Comparison of ENCODE assay signal across 9 cellular contexts in genomic region chr20:2946988-2947961, GRCh38.
A peak's percentile ranks its signal among the peaks of the same experiment; 100 is the strongest.
DNase-seq lines count a peak whose midpoint lies in the region; ATAC-seq and TF ChIP-seq lines count a peak whose summit lies in the region.
"Had no signal": no experiment of that assay in that cellular context is flagged by ENCODE, and none has a peak within 500 bp of the region (broad histone marks: within the 10 kb centered on the region; RNA-seq: fewer than 3 reads in every experiment).

No MANE protein-coding gene starts in this region.

- no peak overlapping the region for H3K9ac ChIP-seq in SK-N-SH

- H2AFZ ChIP-seq in SK-N-SH (ENCODE audit: low read depth): no peak overlapping the region

- no peak overlapping the region for H3K27ac ChIP-seq in SK-N-SH (ENCODE audit: low read depth in 2 of 2, low read length in 1 of 2)
- H3K27ac ChIP-seq: WERI-Rb-1 had no signal

- no peak overlapping the region for H3K4me3 ChIP-seq in SK-N-SH (ENCODE audit: low read depth in 2 of 2, low read length in 1 of 2)

- POLR2A ChIA-PET in SK-N-SH (lab: Yijun Ruan, JAX): no interaction called here

- WGBS in SK-N-SH (ENCODE audit: low lambda C conversion rate): 91% methylated on average over 5 of the region's 5 CpGs

- H3K79me2 ChIP-seq in SK-N-SH (ENCODE audit: insufficient read depth): peaks cover 20% of the 10 kb centered on the region

- no peaks in the 10 kb centered on the region for H3K9me2 ChIP-seq in SK-N-SH

- ATAC-seq in GM18505 (IDR thresholded peaks at IDR 0.05; ENCODE audit: unreplicated experiment) (no peak), GM21576 (IDR thresholded peaks at IDR 0.05; ENCODE audit: unreplicated experiment) (no peak)

- no peaks in the 10 kb centered on the region; a peak in 1 of 4 replicates for H3K4me1 ChIP-seq in SK-N-SH (ENCODE audit: control insufficient read depth in 1 of 2, insufficient read depth in 2 of 2, low read depth in 1 of 2, low read length in 1 of 2)

- no peaks in the 10 kb centered on the region for H3K9me3 ChIP-seq in SK-N-SH

- TF ChIP-seq EP300 in SK-N-SH (IDR thresholded peaks at IDR 0.05; ENCODE audit: borderline replicate concordance in 1 of 2, low read depth in 1 of 2, low read length in 1 of 2): no peak

- H3F3A ChIP-seq in SK-N-SH (replicated peaks; ENCODE audit: insufficient read depth): peaks cover 23% of the 10 kb centered on the region

- H3K27me3 ChIP-seq in SK-N-SH (ENCODE audit: insufficient read depth): no peaks in the 10 kb centered on the region

- CTCF ChIA-PET in SK-N-SH (lab: Yijun Ruan, JAX): interaction anchor here (0.9 kb wide), 1 partner anchor 69 kb away, joined by 3 read pairs; no protein-coding TSS in a partner anchor

- no peak for TF ChIP-seq RAD21 in SK-N-SH (IDR thresholded peaks at IDR 0.05; ENCODE audit: low read length)

- H3K36me3 ChIP-seq in SK-N-SH (replicated peaks in 1 of 2; ENCODE audit: control insufficient read depth in 1 of 2, insufficient read depth in 2 of 2, low read length in 1 of 2): peaks cover 0 to 14% of the 10 kb centered on the region in 2 experiments

- DNase-seq in EH (ENCODE audit: low read depth) (peak; percentile 30), OCI-M2 (lab: John Stamatoyannopoulos, UW; ENCODE audit: unreplicated experiment) (peak; percentile 44), fibroblast of peridontal ligament (ENCODE audit: extremely low read depth) (peak; percentile 56), nucleus accumbens (lab: John Stamatoyannopoulos, UW) (peak in 47 of 56 donors; percentile 4 to 89 (median 51)), DMS79 (lab: John Stamatoyannopoulos, UW) (no peak), SK-N-SH (no peak)
- DNase-seq: WERI-Rb-1 had no signal

- no peak for TF ChIP-seq POLR2A in GM18505 (IDR thresholded peaks at IDR 0.05; ENCODE audit: borderline replicate concordance, extremely low read depth, insufficient read depth, insufficient read length)

- H4K20me1 ChIP-seq in SK-N-SH (ENCODE audit: insufficient read depth): no peaks in the 10 kb centered on the region

- no peak overlapping the region for H3K4me2 ChIP-seq in SK-N-SH

- no peak for TF ChIP-seq CTCF in SK-N-SH (IDR thresholded peaks at IDR 0.05)

TF ChIP-seq in SK-N-SH, 30 proteins besides CTCF, POLR2A, EP300 and RAD21:
- TF ChIP-seq, protein P1, sequence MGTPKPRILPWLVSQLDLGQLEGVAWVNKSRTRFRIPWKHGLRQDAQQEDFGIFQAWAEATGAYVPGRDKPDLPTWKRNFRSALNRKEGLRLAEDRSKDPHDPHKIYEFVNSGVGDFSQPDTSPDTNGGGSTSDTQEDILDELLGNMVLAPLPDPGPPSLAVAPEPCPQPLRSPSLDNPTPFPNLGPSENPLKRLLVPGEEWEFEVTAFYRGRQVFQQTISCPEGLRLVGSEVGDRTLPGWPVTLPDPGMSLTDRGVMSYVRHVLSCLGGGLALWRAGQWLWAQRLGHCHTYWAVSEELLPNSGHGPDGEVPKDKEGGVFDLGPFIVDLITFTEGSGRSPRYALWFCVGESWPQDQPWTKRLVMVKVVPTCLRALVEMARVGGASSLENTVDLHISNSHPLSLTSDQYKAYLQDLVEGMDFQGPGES (IDR thresholded peaks at IDR 0.05; ENCODE audit: low read depth, low read length): no peak
- TF ChIP-seq YY1 (IDR thresholded peaks at IDR 0.05; ENCODE audit: low read depth): no peak

Comparison
In these comparisons a context has a peak if more than half of its experiments do, and no peak if none do; other contexts are left out.
1. DNase-seq: peak in EH (single experiment), OCI-M2 (single experiment), fibroblast of peridontal ligament (single experiment) and nucleus accumbens (47 of 56); none in DMS79 (single experiment) and SK-N-SH (single experiment).